Comparison of ENCODE assay signal across 9 cellular contexts in genomic region chr1:248822148-248823032, GRCh38. TPM values are rescaled to one million over a fixed set of nuclear protein-coding genes. Genes with fewer than 3 reads are reported as not detected.
DNase-seq lines count a peak whose midpoint lies in the region; ATAC-seq and TF ChIP-seq lines count a peak whose summit lies in the region.
"Had no signal": no experiment of that assay in that cellular context is flagged by ENCODE, and none has a peak within 500 bp of the region (broad histone marks: within the 10 kb centered on the region; RNA-seq: fewer than 3 reads in every experiment).

No MANE protein-coding gene starts in this region.

- H3K36me3 ChIP-seq in MM.1S (replicated peaks; ENCODE audit: insufficient read depth, low read length) (peaks cover 8% of the 10 kb centered on the region; the same call in 1 of the 2 replicates), skeletal muscle tissue (ENCODE audit: control insufficient read depth in 3 of 3, insufficient read depth in 3 of 3, low read length in 3 of 3) (peaks cover 17 to 30% (median 22%) of the 10 kb centered on the region in 3 donors), left lung (peaks cover 0 to 23% of the 10 kb centered on the region in 2 donors)

- peaks cover 87% of the 10 kb centered on the region for H3K4me1 Mint-ChIP-seq in activated T-cell treated with anti-CD3 and anti-CD28 coated beads, Interleukin-2, amount 50 U/mL, for 24 hours (ENCODE audit: low read depth)

- no peaks in the 10 kb centered on the region for H3K27me3 Mint-ChIP-seq in activated T-cell treated with anti-CD3 and anti-CD28 coated beads, Interleukin-2, amount 50 U/mL, for 24 hours

- H3K27ac ChIP-seq in MM.1S (ENCODE audit: low read length) = peak overlapping the region; percentile 85
- peak overlapping the region in 19 of 59 donors; percentile 5 to 63 (median 31) for H3K27ac ChIP-seq in dorsolateral prefrontal cortex
- peak overlapping the region; percentile 46 for H3K27ac ChIP-seq in skeletal muscle tissue (ENCODE audit: low read depth, low read length)
- H3K27ac ChIP-seq in left lung = peak overlapping the region in 1 of 2 donors; percentile 70

- H3K9me3 Mint-ChIP-seq in activated T-cell treated with anti-CD3 and anti-CD28 coated beads, Interleukin-2, amount 50 U/mL, for 24 hours = no peaks in the 10 kb centered on the region

- peaks cover 19% of the 10 kb centered on the region for H3F3A ChIP-seq in MM.1S (ENCODE audit: insufficient read depth, low read length)

- no peaks in the 10 kb centered on the region for H3K9me2 ChIP-seq in MM.1S (replicated peaks; ENCODE audit: insufficient read depth, low read length)

- DNase-seq in activated T-cell treated with anti-CD3 and anti-CD28 coated beads, Interleukin-2, amount 50 U/mL, for 24 hours = no peak
- DNase-seq in activated T-cell treated with anti-CD3 and anti-CD28 coated beads, Interleukin-2, amount 50 U/mL, for 1 hour = no peak
- DNase-seq in MM.1S (peak; percentile 79), dorsolateral prefrontal cortex (no peak), left lobe of liver (ENCODE audit: low spot score) (no peak), pons (ENCODE audit: low spot score) (no peak), left lung (no peak)

- H3K4me1 ChIP-seq in MM.1S (ENCODE audit: low read length) (peaks cover 64% of the 10 kb centered on the region), skeletal muscle tissue (ENCODE audit: control insufficient read depth in 3 of 3, insufficient read depth in 3 of 3, low read length in 3 of 3) (peaks cover 58 to 73% (median 62%) of the 10 kb centered on the region in 3 donors), left lung (peaks cover 32 to 88% of the 10 kb centered on the region in 2 donors)

- H3K4me3 ChIP-seq in MM.1S (ENCODE audit: low read length) (peak overlapping the region; percentile 19), dorsolateral prefrontal cortex (peak overlapping the region in 47 of 59 donors; percentile 6 to 98 (median 75)), skeletal muscle tissue (ENCODE audit: low read length in 3 of 3) (peak overlapping the region; percentile 2 to 58 (median 18)), left lung (no peak overlapping the region)
- H3K4me3 ChIP-seq: lung had no signal

- no peaks in the 10 kb centered on the region for H4K20me1 ChIP-seq in MM.1S (ENCODE audit: insufficient read depth, low read length)

- intact Hi-C loops in dorsolateral prefrontal cortex (cut with DNase I) = no loop called here
- intact Hi-C loops in left lung (cut with DNase I) = no loop called here

- TF ChIP-seq CTCF in MM.1S (IDR thresholded peaks at IDR 0.05; ENCODE audit: low read length) = no peak
- TF ChIP-seq CTCF in dorsolateral prefrontal cortex (IDR thresholded peaks at IDR 0.05 in 54 of 56, conservative IDR thresholded peaks at IDR 0.05 in 2 of 56; ENCODE audit: low read depth in 1 of 56, partially characterized antibody in 56 of 56) = no peak
- no peak for TF ChIP-seq CTCF in left lung (IDR thresholded peaks at IDR 0.05)

- no peak overlapping the region for H2AFZ ChIP-seq in MM.1S (ENCODE audit: low read length)

- peak overlapping the region; percentile 68 for H3K4me2 ChIP-seq in MM.1S (ENCODE audit: low read depth, low read length)

- peaks cover 79% of the 10 kb centered on the region for H3K79me2 ChIP-seq in MM.1S (ENCODE audit: low read length)

- H3K27ac Mint-ChIP-seq in activated T-cell treated with anti-CD3 and anti-CD28 coated beads, Interleukin-2, amount 50 U/mL, for 24 hours = peak overlapping the region; percentile 66

- H3K27me3 ChIP-seq in MM.1S (replicated peaks; ENCODE audit: insufficient read depth, low read length) = no peaks in the 10 kb centered on the region
- no peaks in the 10 kb centered on the region for H3K27me3 ChIP-seq in dorsolateral prefrontal cortex
- no peaks in the 10 kb centered on the region for H3K27me3 ChIP-seq in skeletal muscle tissue (ENCODE audit: control insufficient read depth in 3 of 3, insufficient read depth in 3 of 3, low read length in 3 of 3)
- no peaks in the 10 kb centered on the region for H3K27me3 ChIP-seq in left lung

- H3K36me3 Mint-ChIP-seq in activated T-cell treated with anti-CD3 and anti-CD28 coated beads, Interleukin-2, amount 50 U/mL, for 24 hours (ENCODE audit: low read depth) = peaks cover 72% of the 10 kb centered on the region

- peak overlapping the region; percentile 2 for H3K4me3 Mint-ChIP-seq in activated T-cell treated with anti-CD3 and anti-CD28 coated beads, Interleukin-2, amount 50 U/mL, for 24 hours

- no peak for ATAC-seq in left lobe of liver
- ATAC-seq in left lung = no peak

- H3K9ac ChIP-seq in MM.1S (ENCODE audit: low read length) (peak overlapping the region; percentile 61), skeletal muscle tissue (ENCODE audit: low read depth in 1 of 3, low read length in 3 of 3) (peak overlapping the region; percentile 23 to 55 (median 27))

- H3K9me3 ChIP-seq in MM.1S (replicated peaks; ENCODE audit: insufficient read depth, low read length) (no peaks in the 10 kb centered on the region), skeletal muscle tissue (ENCODE audit: control insufficient read depth in 3 of 3, low read length in 3 of 3) (no peaks in the 10 kb centered on the region), left lung (no peaks in the 10 kb centered on the region)

RNA-seq across cellular contexts. Expression of gene SH3BP5L, which starts 3.3 kb away (rescaled TPM):
- total RNA-seq in dorsolateral prefrontal cortex (10 to 100 TPM; 24.9 to 51.7 (median 37.5) TPM), skeletal muscle tissue (19.3 TPM), left lobe of liver (15.3 TPM), left lung (10 to 100 TPM; 24.0 to 26.5 TPM)

RNA-seq across cellular contexts. Expression of gene ZNF672, which starts 15.6 kb away (rescaled TPM):
- total RNA-seq in dorsolateral prefrontal cortex (10 to 100 TPM; 15.9 to 43.0 (median 23.4) TPM), skeletal muscle tissue (15.7 TPM), left lobe of liver (19.6 TPM), left lung (10 to 100 TPM; 31.2 to 35.5 TPM)

RNA-seq across cellular contexts. Expression of gene ZNF692, which starts 36.5 kb away (rescaled TPM):
- total RNA-seq in dorsolateral prefrontal cortex (100 to 1,000 TPM in 5 of 120 experiments, 10 to 100 TPM in 115; 27.9 to 117 (median 68.8) TPM), skeletal muscle tissue (5.7 TPM), left lobe of liver (20.2 TPM), left lung (10 to 100 TPM; 31.9 to 44.6 TPM)

Comparison
In these comparisons a context has a peak if more than half of its experiments do, and no peak if none do; other contexts are left out.
1. H3K4me3 ChIP-seq: peak in MM.1S (single experiment), dorsolateral prefrontal cortex (47 of 59) and skeletal muscle tissue (3 of 3); none in left lung (0 of 2).